ENCODE assay signal across 13 cellular contexts in genomic region chr16:70475054-70475871, GRCh38. TPM values are rescaled to one million over a fixed set of nuclear protein-coding genes. Genes with fewer than 3 reads are reported as not detected.
A peak's percentile ranks its signal among the peaks of the same experiment; 100 is the strongest.
DNase-seq lines count a peak whose midpoint lies in the region; FAIRE-seq and TF ChIP-seq lines count a peak whose summit lies in the region.
"Had no signal": no experiment of that assay in that cellular context is flagged by ENCODE, and none has a peak within 500 bp of the region (broad histone marks: within the 10 kb centered on the region; RNA-seq: fewer than 3 reads in every experiment).

No MANE protein-coding gene starts in this region.

- TF ChIP-seq POLR2A in H1 (IDR thresholded peaks at IDR 0.05; ENCODE audit: control extremely low read depth in 1 of 2, low read depth in 2 of 2, low read length in 2 of 2) (no peak), vagina (IDR thresholded peaks at IDR 0.05) (no peak), ovary (IDR thresholded peaks at IDR 0.05) (no peak)

- H3K23me2 ChIP-seq in H1 (ENCODE audit: low read depth, low read length): no peaks in the 10 kb centered on the region

- H3K56ac ChIP-seq in H1 (replicated peaks; ENCODE audit: insufficient read length, low read depth, low read length): peak overlapping the region; percentile 16

- H2BK20ac ChIP-seq in H1 (ENCODE audit: low read length): no peak overlapping the region

- H3K27ac ChIP-seq in HUES6 (ENCODE audit: low read depth, low read length) (0 out of 2 replicates have a peak overlapping the region, but pooled peaks have one; percentile 27), H1 (ENCODE audit: low read depth, low read length) (no peak overlapping the region), vagina (no peak overlapping the region), ovary (no peak overlapping the region)
- H3K27ac ChIP-seq: tibial nerve had no signal

- H3K79me1 ChIP-seq in H1 (ENCODE audit: low read depth, low read length): no peaks in the 10 kb centered on the region

- H2BK12ac ChIP-seq in H1 (ENCODE audit: low read depth, low read length): no peak overlapping the region

- H4K91ac ChIP-seq in H1 (replicated peaks; ENCODE audit: insufficient read length, low read length): no peak overlapping the region

- peaks cover 35% of the 10 kb centered on the region for H3K36me3 ChIP-seq in HUES6 (ENCODE audit: control insufficient read depth, insufficient read depth, low read length)
- peaks cover 0 to 7% (median under 1%) of the 10 kb centered on the region in 4 experiments; a peak in 1 of 8 replicates for H3K36me3 ChIP-seq in H1 (ENCODE audit: control insufficient read depth in 2 of 4, insufficient read depth in 4 of 4, low read length in 3 of 4)
- peaks cover 0 to 21% of the 10 kb centered on the region in 2 donors for H3K36me3 ChIP-seq in vagina
- H3K36me3 ChIP-seq in ovary: peaks cover 3% of the 10 kb centered on the region

- WGBS in H1 (ENCODE audit: extremely low coverage in 1 of 2, insufficient coverage in 1 of 2, insufficient read length in 1 of 2, insufficient replicate concordance in 2 of 2, low coverage in 1 of 2, low lambda C conversion rate in 2 of 2, missing lambda C conversion rate in 1 of 2), 2 experiments: 88% methylated on average over 24 of the region's 24 CpGs; no CpG with 5 or more reads in 1 of the 2 experiments
- 84 to 86% (median 84%) methylated on average over 22 to 24 of the region's 24 CpGs for WGBS in ovary, 3 donors

- intact Hi-C loops in vagina (cut with DNase I): no loop called here
- intact Hi-C loops in ovary (cut with DNase I): no loop called here

- TF ChIP-seq RAD21 in H1 (IDR thresholded peaks at IDR 0.05 in 1 of 2, conservative IDR thresholded peaks at IDR 0.05 in 1 of 2; ENCODE audit: low read depth in 2 of 2, low read length in 2 of 2): no peak

- TF ChIP-seq CTCF in GM13976 (IDR thresholded peaks at IDR 0.05; ENCODE audit: borderline replicate concordance, control extremely low read depth, extremely low read depth, insufficient read depth, missing control alignments) (no peak), H1 (IDR thresholded peaks at IDR 0.05; ENCODE audit: control extremely low read depth in 1 of 3, insufficient read depth in 1 of 3, low read depth in 1 of 3, low read length in 3 of 3) (no peak), vagina (IDR thresholded peaks at IDR 0.05) (no peak), ovary (IDR thresholded peaks at IDR 0.05) (no peak)

- CTCF ChIA-PET in H1 (lab: Charles Lee; ENCODE audit: partially characterized antibody): interaction anchor here (0.7 to 13.6 kb wide), 8 partner anchors 9 to 93 kb away, joined by 3 to 180 read pairs (median 3); no protein-coding TSS in a partner anchor

- no peak overlapping the region for H3K4me2 ChIP-seq in H1 (ENCODE audit: insufficient read depth in 1 of 2, low read depth in 2 of 2, low read length in 2 of 2)

- H4K5ac ChIP-seq in H1 (ENCODE audit: insufficient read length, low read depth, low read length): no peak overlapping the region

- H4K20me1 ChIP-seq in H1 (replicated peaks in 1 of 2; ENCODE audit: control insufficient read depth in 1 of 2, insufficient read depth in 2 of 2, low read length in 2 of 2): peaks cover 0 to 4% of the 10 kb centered on the region in 2 experiments

- H2BK5ac ChIP-seq in H1 (ENCODE audit: low read depth, low read length): no peak overlapping the region

- H2BK15ac ChIP-seq in H1 (ENCODE audit: low read length): no peak overlapping the region

- H3K4me3 ChIP-seq in HUES6 (ENCODE audit: low read depth, low read length) (no peak overlapping the region), H1 (ENCODE audit: extremely low read depth in 1 of 4, insufficient read depth in 2 of 4, low read depth in 3 of 4, low read length in 4 of 4) (no peak overlapping the region), vagina (no peak overlapping the region), ovary (no peak overlapping the region)
- H3K4me3 ChIP-seq: tibial nerve had no signal

- no peak overlapping the region for H2BK120ac ChIP-seq in H1 (replicated peaks; ENCODE audit: low read depth, low read length)

- H2AK5ac ChIP-seq in H1 (ENCODE audit: low read depth, low read length): no peak overlapping the region

- no peaks in the 10 kb centered on the region for H3K79me2 ChIP-seq in H1 (ENCODE audit: control insufficient read depth in 1 of 2, insufficient read depth in 2 of 2, low read length in 2 of 2)

- H3K27me3 ChIP-seq in HUES6 (ENCODE audit: control insufficient read depth, insufficient read depth, low read length) (no peaks in the 10 kb centered on the region), H1 (replicated peaks in 1 of 4; ENCODE audit: control insufficient read depth in 3 of 4, extremely low read depth in 1 of 4, insufficient read depth in 3 of 4, low read length in 3 of 4) (no peaks in the 10 kb centered on the region), vagina (no peaks in the 10 kb centered on the region), ovary (no peaks in the 10 kb centered on the region)
- H3K27me3 ChIP-seq: BE2C, tibial nerve had no signal

- peak; percentile 34 for DNase-seq in GM13976 (ENCODE audit: low spot score)
- DNase-seq in H1 (ENCODE audit: low read depth in 1 of 2, low spot score in 2 of 2): no peak
- no peak for DNase-seq in stimulated activated CD4-positive, alpha-beta T cell treated with anti-CD3 and anti-CD28 coated beads, Interleukin-4, amount 100 ng/mL, for 4 hours
- DNase-seq in vagina (ENCODE audit: extremely low spot score in 2 of 2): no peak
- no peak for DNase-seq in ovary
- DNase-seq: activated T-cell treated with anti-CD3 and anti-CD28 coated beads, Interleukin-2, amount 50 U/mL, for 4 hours; effector CD8-positive, alpha-beta T cell; NCI-H1105; occipital lobe; Right ventricle myocardium superior had no signal

- TF ChIP-seq EP300 in H1 (IDR thresholded peaks at IDR 0.05; ENCODE audit: borderline replicate concordance in 1 of 2, low read depth in 2 of 2, low read length in 2 of 2) (no peak), ovary (IDR thresholded peaks at IDR 0.05) (no peak)

- no peak overlapping the region; the same call in 1 of the 2 replicates for H3K18ac ChIP-seq in H1 (ENCODE audit: extremely low read depth, low read length)

- H4K8ac ChIP-seq in H1 (ENCODE audit: extremely low read depth, insufficient read depth, low read length): peak overlapping the region; percentile 68; the same call in 1 of the 2 replicates

- H3K14ac ChIP-seq in H1 (ENCODE audit: insufficient read length): no peak overlapping the region

- FAIRE-seq in H1 (lab: Jason Lieb, UNC): no peak

- no peak overlapping the region for H3K4ac ChIP-seq in H1 (replicated peaks; ENCODE audit: insufficient read length, low read depth, low read length)

- H3K4me1 ChIP-seq in HUES6 (ENCODE audit: control insufficient read depth, insufficient read depth, low read length): peaks cover 21% of the 10 kb centered on the region
- H3K4me1 ChIP-seq in H1 (replicated peaks in 1 of 4; ENCODE audit: control insufficient read depth in 3 of 4, insufficient read depth in 4 of 4, low read length in 3 of 4): peaks cover 0 to 8% (median under 1%) of the 10 kb centered on the region in 4 experiments; a peak in 2 of 7 replicates
- H3K4me1 ChIP-seq in vagina: peaks cover 15% of the 10 kb centered on the region
- no peaks in the 10 kb centered on the region for H3K4me1 ChIP-seq in ovary (ENCODE audit: insufficient read depth)

- H2AFZ ChIP-seq in H1 (ENCODE audit: low read length): no peak overlapping the region

- in situ Hi-C loops in GM13976 (cut with MboI; ENCODE audit: low sequenced_read_pairs, unreplicated experiment): no loop called here

- POLR2A ChIA-PET in H1 (lab: Charles Lee; ENCODE audit: partially characterized antibody): interaction anchor here (1.0 to 2.2 kb wide), 4 partner anchors 9 to 95 kb away, joined by 3 to 7 read pairs (median 5); partner anchors contain the start of genes COG4 and SF3B3

- no peaks in the 10 kb centered on the region for H3K9me3 ChIP-seq in HUES6 (ENCODE audit: control insufficient read depth, insufficient read depth, low read depth, low read length)
- H3K9me3 ChIP-seq in H1 (ENCODE audit: insufficient read depth in 2 of 2, low read depth in 1 of 2, low read length in 1 of 2): no peaks in the 10 kb centered on the region
- no peaks in the 10 kb centered on the region for H3K9me3 ChIP-seq in vagina
- no peaks in the 10 kb centered on the region for H3K9me3 ChIP-seq in ovary
- H3K9me3 ChIP-seq: BE2C, tibial nerve had no signal

- no peak overlapping the region for H3K23ac ChIP-seq in H1 (ENCODE audit: insufficient read length)

- no peak overlapping the region for H3K9ac ChIP-seq in HUES6 (ENCODE audit: low read length)
- H3K9ac ChIP-seq in H1 (replicated peaks in 1 of 4; ENCODE audit: extremely low read depth in 1 of 4, low read depth in 3 of 4, low read length in 3 of 4): no peak overlapping the region

RNA-seq across cellular contexts. Expression of gene FCSK, which starts 20.9 kb away (rescaled TPM):
- total RNA-seq in H1 (2021; fragmentation: NEBNext Ultra II Directional; extraction: Animal tissue kit (Norgen Biotek cat#: 25700)): 3.4 and 4.6 TPM in 2 replicates
- polyA plus RNA-seq in H1 (2011; rRNA removed) (5.1 and 5.5 TPM in 2 replicates), ovary (10 to 100 TPM in 1 of 2 donors, 1 to 10 TPM in 1; 5.1 to 11.8 TPM)
- 4.4 TPM for polyA plus RNA-seq in H1 (2011; cell fraction: cytosol; rRNA removed)
- 16.1 TPM for polyA plus RNA-seq in H1 (2011; cell fraction: nucleus; rRNA removed)
- 4.1 to 5.8 TPM (median 4.7 TPM) in 4 replicates for polyA plus RNA-seq in H1 (2012, experiment 1 of 2)
- polyA plus RNA-seq in H1 (2012, experiment 2 of 2): 3.7 TPM
- polyA plus RNA-seq in H1 (2013, experiment 1 of 2): 2.4 TPM
- 2.2 TPM for polyA plus RNA-seq in H1 (2013, experiment 2 of 2)
- polyA minus RNA-seq in H1 (2011; rRNA and poly(A)+ RNA removed): 3.7 and 3.9 TPM in 2 replicates
- 5.1 TPM for polyA minus RNA-seq in H1 (2011; cell fraction: cytosol; rRNA and poly(A)+ RNA removed)
- 3.6 TPM for polyA minus RNA-seq in H1 (2011; cell fraction: nucleus; rRNA and poly(A)+ RNA removed)
- total RNA-seq in vagina (20.6 TPM), ovary (10 to 100 TPM; 15.0 to 29.4 (median 20.4) TPM)

RNA-seq across cellular contexts. Expression of gene ST3GAL2, which starts 36.4 kb away (rescaled TPM):
- 39.3 and 39.7 TPM in 2 replicates for total RNA-seq in H1 (2021; fragmentation: NEBNext Ultra II Directional; extraction: Animal tissue kit (Norgen Biotek cat#: 25700))
- 14.4 and 30.5 TPM in 2 replicates for polyA plus RNA-seq in H1 (2011; rRNA removed)
- 16.9 TPM for polyA plus RNA-seq in H1 (2011; cell fraction: cytosol; rRNA removed)
- polyA plus RNA-seq in H1 (2011; cell fraction: nucleus; rRNA removed): 28.1 TPM
- 19.3 to 24.6 TPM (median 22.0 TPM) in 4 replicates for polyA plus RNA-seq in H1 (2012, experiment 1 of 2)
- 19.9 TPM for polyA plus RNA-seq in H1 (2012, experiment 2 of 2)
- 26.7 TPM for polyA plus RNA-seq in H1 (2013, experiment 1 of 2)
- 27.0 TPM for polyA plus RNA-seq in H1 (2013, experiment 2 of 2)
- 33.4 and 49.9 TPM in 2 replicates for polyA minus RNA-seq in H1 (2011; rRNA and poly(A)+ RNA removed)
- 43.4 TPM for polyA minus RNA-seq in H1 (2011; cell fraction: cytosol; rRNA and poly(A)+ RNA removed)
- 43.8 TPM for polyA minus RNA-seq in H1 (2011; cell fraction: nucleus; rRNA and poly(A)+ RNA removed)
- 14.0 TPM for total RNA-seq in vagina
- total RNA-seq in ovary: 10 to 100 TPM; 12.3 to 49.7 (median 25.0) TPM
- polyA plus RNA-seq in ovary: 10 to 100 TPM in 1 of 2 donors, 1 to 10 TPM in 1; 6.2 to 13.4 TPM

RNA-seq across cellular contexts. Expression of gene COG4, which starts 48.1 kb away (rescaled TPM):
- 46.1 and 52.2 TPM in 2 replicates for total RNA-seq in H1 (2021; fragmentation: NEBNext Ultra II Directional; extraction: Animal tissue kit (Norgen Biotek cat#: 25700))
- polyA plus RNA-seq in H1 (2011; rRNA removed) (50.2 and 54.7 TPM in 2 replicates), ovary (10 to 100 TPM; 32.8 to 41.8 TPM)
- polyA plus RNA-seq in H1 (2011; cell fraction: cytosol; rRNA removed): 48.3 TPM
- polyA plus RNA-seq in H1 (2011; cell fraction: nucleus; rRNA removed): 94.1 TPM
- 37.1 to 49.2 TPM (median 47.6 TPM) in 4 replicates for polyA plus RNA-seq in H1 (2012, experiment 1 of 2)
- 20.8 TPM for polyA plus RNA-seq in H1 (2012, experiment 2 of 2)
- 32.5 TPM for polyA plus RNA-seq in H1 (2013, experiment 1 of 2)
- 29.9 TPM for polyA plus RNA-seq in H1 (2013, experiment 2 of 2)
- 55.9 and 66.3 TPM in 2 replicates for polyA minus RNA-seq in H1 (2011; rRNA and poly(A)+ RNA removed)
- 29.0 TPM for polyA minus RNA-seq in H1 (2011; cell fraction: cytosol; rRNA and poly(A)+ RNA removed)
- 22.5 TPM for polyA minus RNA-seq in H1 (2011; cell fraction: nucleus; rRNA and poly(A)+ RNA removed)
- total RNA-seq in vagina (39.3 TPM), ovary (10 to 100 TPM; 27.4 to 46.5 (median 36.3) TPM)

RNA-seq across cellular contexts. Expression of gene SF3B3, which starts 48.4 kb away (rescaled TPM):
- total RNA-seq in H1 (2021; fragmentation: NEBNext Ultra II Directional; extraction: Animal tissue kit (Norgen Biotek cat#: 25700)): 513 and 521 TPM in 2 replicates
- polyA plus RNA-seq in H1 (2011; rRNA removed) (241 and 261 TPM in 2 replicates), ovary (100 to 1,000 TPM; 104 to 326 TPM)
- 143 TPM for polyA plus RNA-seq in H1 (2011; cell fraction: cytosol; rRNA removed)
- polyA plus RNA-seq in H1 (2011; cell fraction: nucleus; rRNA removed): 373 TPM
- 284 to 337 TPM (median 317 TPM) in 4 replicates for polyA plus RNA-seq in H1 (2012, experiment 1 of 2)
- 63.1 TPM for polyA plus RNA-seq in H1 (2012, experiment 2 of 2)
- 156 TPM for polyA plus RNA-seq in H1 (2013, experiment 1 of 2)
- 141 TPM for polyA plus RNA-seq in H1 (2013, experiment 2 of 2)
- 358 and 477 TPM in 2 replicates for polyA minus RNA-seq in H1 (2011; rRNA and poly(A)+ RNA removed)
- polyA minus RNA-seq in H1 (2011; cell fraction: cytosol; rRNA and poly(A)+ RNA removed): 133 TPM
- 217 TPM for polyA minus RNA-seq in H1 (2011; cell fraction: nucleus; rRNA and poly(A)+ RNA removed)
- total RNA-seq in vagina (91.3 TPM), ovary (100 to 1,000 TPM in 6 of 7 donors, 10 to 100 TPM in 1; 76.1 to 322 (median 282) TPM)
